Comparison of ENCODE assay signal across 35 cellular contexts in genomic region chr7:7770228-7770627, GRCh38. TPM values are rescaled to one million over a fixed set of nuclear protein-coding genes. Genes with fewer than 3 reads are reported as not detected.
DNase-seq lines count a peak whose midpoint lies in the region; ATAC-seq and TF ChIP-seq lines count a peak whose summit lies in the region.
"Had no signal": no experiment of that assay in that cellular context is flagged by ENCODE, and none has a peak within 500 bp of the region (broad histone marks: within the 10 kb centered on the region; RNA-seq: fewer than 3 reads in every experiment).

No MANE protein-coding gene starts in this region.

- H3K27me3 ChIP-seq in IMR-90 (ENCODE audit: control insufficient read depth, insufficient read depth, low read length), result no peaks in the 10 kb centered on the region
- no peaks in the 10 kb centered on the region for H3K27me3 ChIP-seq in mesenchymal stem cell (ENCODE audit: control insufficient read depth in 1 of 2, insufficient read depth in 1 of 2, low read length in 2 of 2)
- no peaks in the 10 kb centered on the region for H3K27me3 ChIP-seq in WERI-Rb-1 (ENCODE audit: insufficient read depth, low read depth, severe bottlenecking)
- H3K27me3 ChIP-seq: pancreas, stomach, tibial artery, vagina had no signal

- ATAC-seq in IMR-90 (ENCODE audit: low read depth), result peak; percentile 82
- ATAC-seq: esophagus mucosa, left cardiac atrium, pancreas, PC-3, right cardiac atrium had no signal

- H3K9me3 ChIP-seq in IMR-90 (ENCODE audit: control insufficient read depth, insufficient read depth, low read length) (no peaks in the 10 kb centered on the region), mesenchymal stem cell (ENCODE audit: control insufficient read depth, low read length) (no peaks in the 10 kb centered on the region), WERI-Rb-1 (ENCODE audit: severe bottlenecking) (no peaks in the 10 kb centered on the region)
- H3K9me3 ChIP-seq: HAP-1, pancreas, stomach, tibial artery, vagina had no signal

- H3K14ac ChIP-seq in IMR-90 (replicated peaks; ENCODE audit: low read depth, low read length), result no peak overlapping the region
- H3K14ac ChIP-seq in mesenchymal stem cell (ENCODE audit: low read length in 2 of 2), result no peak overlapping the region

- H3K27ac Mint-ChIP-seq in activated naive CD4-positive, alpha-beta T cell treated with anti-CD3 and anti-CD28 coated beads for 36 hours, result no peak overlapping the region
- H3K27ac Mint-ChIP-seq: activated CD4-positive, alpha-beta memory T cell treated with anti-CD3 and anti-CD28 coated beads for 36 hours; activated naive CD4-positive, alpha-beta T cell treated with anti-CD3 and anti-CD28 coated beads, Interleukin-2, amount 10 ng/mL, durations not matched to agents 7 days and 5 days; activated T-helper 1 cell treated with anti-CD3 and anti-CD28 coated beads, Interleukin-12 subunit alpha, Interleukin-12 subunit beta, Interleukin-2, Interleukin-4 antibody, amounts not matched to agents 30 ng/mL and 10 ng/mL and 1 ng/mL, durations not matched to agents 14 hours and 24 hours and 36 hours; CD4-positive, alpha-beta T cell; T-helper 1 cell treated with Interleukin-12 subunit alpha and Interleukin-12 subunit beta and Interleukin-4 antibody, amounts not matched to agents 30 μg/mL and 1 μg/mL, for 36 hours had no signal

- H3K4me3 Mint-ChIP-seq in activated naive CD4-positive, alpha-beta T cell treated with anti-CD3 and anti-CD28 coated beads for 36 hours, result no peak overlapping the region
- H3K4me3 Mint-ChIP-seq: activated CD4-positive, alpha-beta memory T cell treated with anti-CD3 and anti-CD28 coated beads for 36 hours; activated naive CD4-positive, alpha-beta T cell treated with anti-CD3 and anti-CD28 coated beads, Interleukin-2, amount 10 ng/mL, durations not matched to agents 7 days and 5 days; activated T-helper 1 cell treated with anti-CD3 and anti-CD28 coated beads, Interleukin-12 subunit alpha, Interleukin-12 subunit beta, Interleukin-2, Interleukin-4 antibody, amounts not matched to agents 30 ng/mL and 10 ng/mL and 1 ng/mL, durations not matched to agents 14 hours and 24 hours and 36 hours; CD4-positive, alpha-beta T cell; neural crest cell; T-helper 1 cell treated with Interleukin-12 subunit alpha and Interleukin-12 subunit beta and Interleukin-4 antibody, amounts not matched to agents 30 μg/mL and 1 μg/mL, for 36 hours had no signal

- H3K9me3 Mint-ChIP-seq in activated naive CD4-positive, alpha-beta T cell treated with anti-CD3 and anti-CD28 coated beads for 36 hours, result no peaks in the 10 kb centered on the region
- H3K9me3 Mint-ChIP-seq: activated CD4-positive, alpha-beta memory T cell treated with anti-CD3 and anti-CD28 coated beads for 36 hours; activated naive CD4-positive, alpha-beta T cell treated with anti-CD3 and anti-CD28 coated beads, Interleukin-2, amount 10 ng/mL, durations not matched to agents 7 days and 5 days; activated T-helper 1 cell treated with anti-CD3 and anti-CD28 coated beads, Interleukin-12 subunit alpha, Interleukin-12 subunit beta, Interleukin-2, Interleukin-4 antibody, amounts not matched to agents 30 ng/mL and 10 ng/mL and 1 ng/mL, durations not matched to agents 14 hours and 24 hours and 36 hours; CD4-positive, alpha-beta T cell; neural crest cell; T-helper 1 cell treated with Interleukin-12 subunit alpha and Interleukin-12 subunit beta and Interleukin-4 antibody, amounts not matched to agents 30 μg/mL and 1 μg/mL, for 36 hours had no signal

- H3K9me1 ChIP-seq in IMR-90 (ENCODE audit: insufficient read depth, low read length), result no peaks in the 10 kb centered on the region; the same call in 1 of the 2 replicates

- H3K4me2 ChIP-seq in IMR-90 (ENCODE audit: low read depth, low read length), result no peak overlapping the region
- no peak overlapping the region for H3K4me2 ChIP-seq in mesenchymal stem cell (ENCODE audit: low read length, poor library complexity, severe bottlenecking)
- H3K4me2 ChIP-seq: KMS-11 had no signal

- H4K20me1 ChIP-seq in IMR-90 (ENCODE audit: insufficient read depth, low read length), result no peaks in the 10 kb centered on the region

- peak overlapping the region; percentile 1 for H2BK5ac ChIP-seq in IMR-90 (ENCODE audit: low read depth, low read length, poor library complexity, severe bottlenecking)
- no peak overlapping the region for H2BK5ac ChIP-seq in mesenchymal stem cell (ENCODE audit: low read depth, low read length, poor library complexity, severe bottlenecking)

- H3K27ac ChIP-seq in IMR-90 (ENCODE audit: insufficient read depth, low read length) (no peak overlapping the region), mesenchymal stem cell (ENCODE audit: low read length, poor library complexity, severe bottlenecking) (no peak overlapping the region), WERI-Rb-1 (no peak overlapping the region)
- H3K27ac ChIP-seq: HL-60, KMS-11, pancreas, SK-N-MC, tibial artery, vagina had no signal

- H3K18ac ChIP-seq in IMR-90 (ENCODE audit: low read depth, low read length) (no peak overlapping the region), mesenchymal stem cell (ENCODE audit: low read depth in 1 of 2, low read length in 2 of 2) (no peak overlapping the region)

- H2BK20ac ChIP-seq in IMR-90 (ENCODE audit: low read depth, low read length), result no peak overlapping the region

- in situ Hi-C loops in IMR-90 (cut with MboI; ENCODE audit: low sequenced_read_pairs), result loop anchor here (25.0 kb wide), 1 partner anchor 333 kb away; no protein-coding TSS in a partner anchor

- H3K23ac ChIP-seq in IMR-90 (ENCODE audit: low read depth, low read length) (no peak overlapping the region), mesenchymal stem cell (ENCODE audit: low read length in 2 of 2) (no peak overlapping the region)

- no peaks in the 10 kb centered on the region for H3K36me3 Mint-ChIP-seq in activated naive CD4-positive, alpha-beta T cell treated with anti-CD3 and anti-CD28 coated beads for 36 hours (ENCODE audit: low read depth)
- H3K36me3 Mint-ChIP-seq: activated CD4-positive, alpha-beta memory T cell treated with anti-CD3 and anti-CD28 coated beads for 36 hours had no signal

- H3K56ac ChIP-seq in IMR-90 (ENCODE audit: extremely low read depth, insufficient read depth, low read length), result no peak overlapping the region

- intact Hi-C loops in IMR-90 (cut with micrococcal nuclease), result loop anchor here (5.0 kb wide), 1 partner anchor 267 kb away; no protein-coding TSS in a partner anchor
- intact Hi-C loops in activated naive CD4-positive, alpha-beta T cell treated with anti-CD3 and anti-CD28 coated beads for 36 hours (cut with micrococcal nuclease), result no loop called here

- H2AK9ac ChIP-seq in IMR-90 (replicated peaks; ENCODE audit: low read depth, low read length, poor library complexity), result no peak overlapping the region

- TF ChIP-seq POLR2A in IMR-90 (IDR thresholded peaks at IDR 0.05; ENCODE audit: low read depth, low read length), result no peak

- H3K4me1 ChIP-seq in IMR-90 (ENCODE audit: control insufficient read depth, insufficient read depth, low read length), result peaks cover 15% of the 10 kb centered on the region
- peaks cover 3% of the 10 kb centered on the region for H3K4me1 ChIP-seq in mesenchymal stem cell (ENCODE audit: control insufficient read depth, insufficient read depth, low read depth, low read length)

- no peak for TF ChIP-seq RAD21 in IMR-90 (IDR thresholded peaks at IDR 0.05; ENCODE audit: low read length)

- H4K8ac ChIP-seq in IMR-90 (ENCODE audit: low read depth in 2 of 2, low read length in 2 of 2), result no peak overlapping the region
- H4K8ac ChIP-seq in mesenchymal stem cell (ENCODE audit: low read length), result no peak overlapping the region

- H2AFZ ChIP-seq in IMR-90 (replicated peaks; ENCODE audit: low read length, poor library complexity) (no peak overlapping the region), mesenchymal stem cell (ENCODE audit: low read depth, low read length) (no peak overlapping the region)

- H3K4me3 ChIP-seq in IMR-90 (ENCODE audit: insufficient read depth, low read depth, low read length) (no peak overlapping the region), choroid plexus epithelial cell (ENCODE audit: low read depth, low read length) (no peak overlapping the region), mesenchymal stem cell (ENCODE audit: insufficient read depth in 1 of 2, low read depth in 1 of 2, low read length in 2 of 2) (no peak overlapping the region), WERI-Rb-1 (ENCODE audit: low read depth, low read length) (no peak overlapping the region)
- H3K4me3 ChIP-seq: HAP-1, lung, pancreas, SK-N-MC, tibial artery, vagina had no signal

- POLR2A ChIA-PET in IMR-90 (lab: Charles Lee; ENCODE audit: unreplicated experiment), result no interaction called here

- no peak overlapping the region for H3K9ac ChIP-seq in IMR-90 (ENCODE audit: low read depth, low read length)
- H3K9ac ChIP-seq in mesenchymal stem cell (ENCODE audit: low read length), result no peak overlapping the region
- H3K9ac ChIP-seq: KMS-11 had no signal

- CTCF ChIA-PET in IMR-90 (lab: Yijun Ruan, JAX), result no interaction called here
- CTCF ChIA-PET in activated naive CD4-positive, alpha-beta T cell treated with anti-CD3 and anti-CD28 coated beads for 36 hours (lab: Charles Lee), result no interaction called here

- no peaks in the 10 kb centered on the region for H3K27me3 Mint-ChIP-seq in activated naive CD4-positive, alpha-beta T cell treated with anti-CD3 and anti-CD28 coated beads for 36 hours (ENCODE audit: low read depth)
- H3K27me3 Mint-ChIP-seq: activated CD4-positive, alpha-beta memory T cell treated with anti-CD3 and anti-CD28 coated beads for 36 hours; activated naive CD4-positive, alpha-beta T cell treated with anti-CD3 and anti-CD28 coated beads, Interleukin-2, amount 10 ng/mL, durations not matched to agents 7 days and 5 days; CD4-positive, alpha-beta T cell had no signal

- H2BK15ac ChIP-seq in IMR-90 (ENCODE audit: low read depth, low read length), result no peak overlapping the region
- no peak overlapping the region for H2BK15ac ChIP-seq in mesenchymal stem cell (ENCODE audit: low read depth, poor library complexity, severe bottlenecking)

- dilution Hi-C loops in IMR-90 (cut with HindIII; ENCODE audit: low sequenced_read_pairs, unreplicated experiment), result no loop called here

- H4K91ac ChIP-seq in IMR-90 (ENCODE audit: insufficient read depth, low read depth, low read length) (no peak overlapping the region), mesenchymal stem cell (ENCODE audit: low read length) (no peak overlapping the region)

- DNase-seq in AG08396 (ENCODE audit: low spot score) (peak; percentile 35), IMR-90 (peak; percentile 82), choroid plexus epithelial cell (ENCODE audit: low read depth) (peak; percentile 69), mesenchymal stem cell (peak; percentile 87), superior temporal gyrus (ENCODE audit: extremely low spot score) (no peak), WERI-Rb-1 (no peak)
- DNase-seq in activated naive CD4-positive, alpha-beta T cell treated with anti-CD3 and anti-CD28 coated beads for 36 hours, result no peak
- no peak for DNase-seq in effector CD4-positive, alpha-beta T cell
- DNase-seq: activated CD4-positive, alpha-beta memory T cell treated with anti-CD3 and anti-CD28 coated beads for 36 hours; activated CD4-positive, CD25-positive, alpha-beta regulatory T cell treated with anti-CD3 and anti-CD28 coated beads, Interleukin-2, amount 50 U/mL, for 72 hours; activated naive CD4-positive, alpha-beta T cell treated with anti-CD3 and anti-CD28 coated beads, Interleukin-2, amount 10 ng/mL, durations not matched to agents 7 days and 5 days; AML-193; amniotic stem cell; CD4-positive, alpha-beta T cell; cortex of kidney; EL; hypothalamus; left cardiac atrium; NCI-H2029 treated with DMSO at 0.1 percent for 48 hours; pancreas; PC-3; right cardiac atrium; stimulated activated CD8-positive, alpha-beta memory T cell treated with anti-CD3 and anti-CD28 coated beads, Interleukin-4, amount 100 ng/mL, for 48 hours; stomach; tibial artery had no signal

- TF ChIP-seq CTCF in IMR-90 (conservative IDR thresholded peaks at IDR 0.05; ENCODE audit: low read depth, low read length) (no peak), choroid plexus epithelial cell (conservative IDR thresholded peaks at IDR 0.05; ENCODE audit: low read depth, low read length) (no peak), WERI-Rb-1 (IDR thresholded peaks at IDR 0.05; ENCODE audit: low read depth, low read length) (no peak)

- no TSS peak for BruUV-seq in IMR-90 (replicated peaks; lab: Mats Ljungman, UMichigan)

- no peak overlapping the region for H3K4ac ChIP-seq in IMR-90 (ENCODE audit: low read depth, low read length)
- no peak overlapping the region for H3K4ac ChIP-seq in mesenchymal stem cell (ENCODE audit: low read depth in 1 of 2, low read length in 2 of 2)

- H4K5ac ChIP-seq in IMR-90 (ENCODE audit: low read depth, low read length), result no peak overlapping the region

- H3K36me3 ChIP-seq in IMR-90 (ENCODE audit: control insufficient read depth, insufficient read depth, low read length) (no peaks in the 10 kb centered on the region), mesenchymal stem cell (ENCODE audit: control insufficient read depth in 1 of 2, insufficient read depth in 2 of 2, low read depth in 1 of 2, low read length in 2 of 2) (no peaks in the 10 kb centered on the region), WERI-Rb-1 (no peaks in the 10 kb centered on the region)
- H3K36me3 ChIP-seq: HAP-1, pancreas, stomach, tibial artery, vagina had no signal

- H3K79me1 ChIP-seq in IMR-90 (ENCODE audit: low read depth in 1 of 2, low read length in 2 of 2), result no peaks in the 10 kb centered on the region
- peaks cover 11% of the 10 kb centered on the region for H3K79me1 ChIP-seq in mesenchymal stem cell (replicated peaks; ENCODE audit: low read length, poor library complexity, severe bottlenecking)

- H2AK5ac ChIP-seq in IMR-90 (ENCODE audit: low read depth, low read length) (no peak overlapping the region), mesenchymal stem cell (ENCODE audit: low read length, severe bottlenecking) (no peak overlapping the region)

- H3K4me1 Mint-ChIP-seq in activated naive CD4-positive, alpha-beta T cell treated with anti-CD3 and anti-CD28 coated beads for 36 hours (ENCODE audit: low read depth), result peaks cover 31% of the 10 kb centered on the region

- no peak overlapping the region for H2BK12ac ChIP-seq in mesenchymal stem cell (ENCODE audit: low read length in 2 of 2)

- 75 to 100% methylated on average over 1 to 2 of the region's 3 CpGs for WGBS in IMR-90 (ENCODE audit: extremely low coverage in 2 of 2, insufficient read length in 1 of 2), 2 experiments
- whole genome bisulfite sequencing in mesenchymal stem cell, result 47% methylated on average over 2 of the region's 3 CpGs

- 0 out of 2 replicates have a peak overlapping the region, but pooled peaks have one; percentile 4 for H2BK120ac ChIP-seq in IMR-90 (ENCODE audit: low read depth, low read length)
- no peak overlapping the region for H2BK120ac ChIP-seq in mesenchymal stem cell (ENCODE audit: low read depth, low read length)

RNA-seq across cellular contexts. Expression of gene RPA3, which starts 51.8 kb away (rescaled TPM):
- total RNA-seq in IMR-90 (2012; rRNA removed), result 12.7 and 25.0 TPM in 2 replicates
- 20.0 and 21.1 TPM in 2 replicates for polyA plus RNA-seq in IMR-90 (2012; rRNA removed)
- 3.1 and 5.8 TPM in 2 replicates for polyA plus RNA-seq in IMR-90 (2012; cell fraction: cytosol; rRNA removed)
- 0.63 and 4.8 TPM in 2 replicates for polyA plus RNA-seq in IMR-90 (2012; cell fraction: nucleus; rRNA removed; ENCODE audit: low replicate concordance)
- 20.8 TPM for polyA plus RNA-seq in mesenchymal stem cell (2013, experiment 1 of 2)
- 20.8 TPM for polyA plus RNA-seq in mesenchymal stem cell (2013, experiment 2 of 2)
- total RNA-seq in activated naive CD4-positive, alpha-beta T cell treated with anti-CD3 and anti-CD28 coated beads for 36 hours, result 100 to 1,000 TPM; 219 to 223 TPM

Comparison
In these comparisons a context has a peak if more than half of its experiments do, and no peak if none do; other contexts are left out.
1. DNase-seq: peak in AG08396 (single experiment), IMR-90 (single experiment), choroid plexus epithelial cell (single experiment) and mesenchymal stem cell (single experiment); none in activated naive CD4-positive, alpha-beta T cell treated with anti-CD3 and anti-CD28 coated beads for 36 hours (single experiment), superior temporal gyrus (single experiment), WERI-Rb-1 (single experiment) and effector CD4-positive, alpha-beta T cell (single experiment).